34 cellular contexts compared by ENCODE assay signal in the genomic region with DNA sequence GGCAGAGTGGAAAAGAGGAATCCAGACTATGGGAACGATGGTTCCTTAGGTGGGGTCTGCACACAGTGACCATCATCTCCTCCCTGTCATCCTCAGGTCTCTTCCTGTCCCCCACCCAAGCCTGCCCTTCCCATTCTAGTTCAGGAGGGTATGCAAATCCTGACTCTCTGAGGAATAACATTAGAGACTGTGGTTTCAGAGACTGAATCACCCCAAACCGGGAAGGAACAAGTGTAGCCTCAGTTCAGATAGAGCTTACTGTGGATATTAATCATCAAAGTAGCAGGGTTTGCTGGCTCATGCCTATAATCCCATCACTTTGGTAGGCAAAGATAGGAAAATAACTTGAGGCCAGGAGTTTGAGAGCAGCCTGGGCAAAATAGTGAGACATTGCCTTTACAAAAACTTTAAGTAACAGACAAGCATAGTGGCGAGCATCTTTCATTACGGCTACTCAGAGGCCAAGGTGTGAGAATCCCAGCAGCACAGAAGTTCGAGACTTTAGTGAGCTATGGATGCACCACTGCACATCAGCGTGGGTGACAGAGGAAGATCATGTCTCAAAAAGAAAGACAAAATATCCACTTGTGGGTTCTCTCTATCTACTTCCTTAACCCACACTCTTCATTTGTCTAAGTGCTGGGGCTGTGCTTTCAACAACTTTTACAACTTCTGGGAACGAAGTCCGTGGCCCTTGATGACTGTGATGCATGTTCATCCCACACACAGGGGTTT. TPM values are rescaled to one million over a fixed set of nuclear protein-coding genes. Genes with fewer than 3 reads are reported as not detected.
DNase-seq lines count a peak whose midpoint lies in the region; ATAC-seq and TF ChIP-seq lines count a peak whose summit lies in the region.
"Had no signal": no experiment of that assay in that cellular context is flagged by ENCODE, and none has a peak within 500 bp of the region (broad histone marks: within the 10 kb centered on the region; RNA-seq: fewer than 3 reads in every experiment).

No MANE protein-coding gene starts in this region.

- no peaks in the 10 kb centered on the region for H3K4me1 ChIP-seq in OCI-LY7 (ENCODE audit: insufficient read depth, low read length, poor library complexity, severe bottlenecking)
- H3K4me1 ChIP-seq: uterus had no signal

- no peak overlapping the region for H3K27ac Mint-ChIP-seq in activated naive CD4-positive, alpha-beta T cell treated with anti-CD3 and anti-CD28 coated beads, Interleukin-2, amount 50 U/mL, for 72 hours
- H3K27ac Mint-ChIP-seq in activated naive CD4-positive, alpha-beta T cell treated with anti-CD3 and anti-CD28 coated beads, Interleukin-2, amount 10 ng/mL, durations not matched to agents 7 days and 5 days: no peak overlapping the region
- H3K27ac Mint-ChIP-seq: activated CD8-positive, alpha-beta T cell treated with anti-CD3 and anti-CD28 coated beads, Interleukin-2, amount 10 ng/mL, durations not matched to agents 7 days and 5 days; nephron; stimulated activated naive CD8-positive, alpha-beta T cell treated with anti-CD3 and anti-CD28 coated beads, Interleukin-15, Interleukin-2, amounts not matched to agents 100 ng/mL and 50 ng/mL, for 24 hours; WTC11 had no signal

- no TSS peak for BruUV-seq in OCI-LY7 (replicated peaks; lab: Mats Ljungman, UMichigan)

- CTCF ChIA-PET in activated naive CD4-positive, alpha-beta T cell treated with anti-CD3 and anti-CD28 coated beads, Interleukin-2, amount 10 ng/mL, durations not matched to agents 7 days and 5 days (lab: Charles Lee): interaction anchor here (0.7 kb wide), 1 partner anchor 144 kb away, joined by 3 read pairs; no protein-coding TSS in a partner anchor
- CTCF ChIA-PET in OCI-LY7 (lab: Charles Lee; ENCODE audit: unreplicated experiment): no interaction called here

- H3K9me3 Mint-ChIP-seq in activated naive CD4-positive, alpha-beta T cell treated with anti-CD3 and anti-CD28 coated beads, Interleukin-2, amount 50 U/mL, for 72 hours: peaks cover 9 to 21% of the 10 kb centered on the region in 2 donors
- H3K9me3 Mint-ChIP-seq in activated naive CD4-positive, alpha-beta T cell treated with anti-CD3 and anti-CD28 coated beads, Interleukin-2, amount 10 ng/mL, durations not matched to agents 7 days and 5 days: peaks cover 8% of the 10 kb centered on the region
- H3K9me3 Mint-ChIP-seq: nephron had no signal

- no peaks in the 10 kb centered on the region for H4K20me1 ChIP-seq in OCI-LY7 (ENCODE audit: insufficient read depth, low read length)

- no peaks in the 10 kb centered on the region for H3K9me3 ChIP-seq in OCI-LY7 (ENCODE audit: low read length)
- H3K9me3 ChIP-seq: uterus had no signal

- no peak overlapping the region for H2AFZ ChIP-seq in OCI-LY7 (ENCODE audit: low read length)

- H3K27ac ChIP-seq in OCI-LY7 (ENCODE audit: low read depth, low read length, poor library complexity, severe bottlenecking): no peak overlapping the region
- H3K27ac ChIP-seq: C4-2B, cardiac muscle cell, coronary artery, uterus had no signal

- peaks cover 6% of the 10 kb centered on the region for H3K27me3 Mint-ChIP-seq in activated naive CD4-positive, alpha-beta T cell treated with anti-CD3 and anti-CD28 coated beads, Interleukin-2, amount 10 ng/mL, durations not matched to agents 7 days and 5 days

- no peak overlapping the region for H3K4me3 Mint-ChIP-seq in activated naive CD4-positive, alpha-beta T cell treated with anti-CD3 and anti-CD28 coated beads, Interleukin-2, amount 10 ng/mL, durations not matched to agents 7 days and 5 days
- H3K4me3 Mint-ChIP-seq: activated CD8-positive, alpha-beta T cell treated with anti-CD3 and anti-CD28 coated beads, Interleukin-2, amount 10 ng/mL, durations not matched to agents 7 days and 5 days; nephron; stimulated activated naive CD8-positive, alpha-beta T cell treated with anti-CD3 and anti-CD28 coated beads, Interleukin-15, Interleukin-2, amounts not matched to agents 100 ng/mL and 50 ng/mL, for 24 hours; WTC11 had no signal

- no peaks in the 10 kb centered on the region for H3K9me2 ChIP-seq in OCI-LY7 (ENCODE audit: insufficient read depth, low read length)

- peaks cover 8 to 29% of the 10 kb centered on the region in 2 donors for H3K36me3 Mint-ChIP-seq in activated naive CD4-positive, alpha-beta T cell treated with anti-CD3 and anti-CD28 coated beads, Interleukin-2, amount 50 U/mL, for 72 hours
- H3K36me3 Mint-ChIP-seq in activated naive CD4-positive, alpha-beta T cell treated with anti-CD3 and anti-CD28 coated beads, Interleukin-2, amount 10 ng/mL, durations not matched to agents 7 days and 5 days: no peaks in the 10 kb centered on the region
- H3K36me3 Mint-ChIP-seq: WTC11 had no signal

- ATAC-seq in activated naive CD4-positive, alpha-beta T cell treated with anti-CD3 and anti-CD28 coated beads, Interleukin-2, amount 50 U/mL, for 72 hours: peak; percentile 74 to 76
- no peak for ATAC-seq in GM21529 (IDR thresholded peaks at IDR 0.05; ENCODE audit: unreplicated experiment)
- ATAC-seq: activated CD8-positive, alpha-beta T cell treated with anti-CD3 and anti-CD28 coated beads, Interleukin-2, amount 10 ng/mL, durations not matched to agents 7 days and 5 days; WTC11 had no signal

- no peaks in the 10 kb centered on the region for H3K4me1 Mint-ChIP-seq in activated naive CD4-positive, alpha-beta T cell treated with anti-CD3 and anti-CD28 coated beads, Interleukin-2, amount 10 ng/mL, durations not matched to agents 7 days and 5 days
- H3K4me1 Mint-ChIP-seq: nephron, WTC11 had no signal

- DNase-seq in activated naive CD4-positive, alpha-beta T cell treated with anti-CD3 and anti-CD28 coated beads, Interleukin-2, amount 50 U/mL, for 72 hours (ENCODE audit: low spot score in 2 of 2): peak in 1 of 2 donors; percentile 16
- DNase-seq in activated naive CD4-positive, alpha-beta T cell treated with anti-CD3 and anti-CD28 coated beads, Interleukin-2, amount 10 ng/mL, durations not matched to agents 7 days and 5 days: no peak
- peak; percentile 25 for DNase-seq in GM12865 (ENCODE audit: low read depth)
- DNase-seq in NCI-H526 (lab: John Stamatoyannopoulos, UW): peak; percentile 13 to 52
- DNase-seq in stimulated activated CD4-positive, alpha-beta T cell treated with anti-CD3 and anti-CD28 coated beads, Interleukin-2, amount 100 ng/mL, for 48 hours: peak; percentile 13 to 16
- DNase-seq in NCI-H2107 (lab: John Stamatoyannopoulos, UW): no peak
- DNase-seq in OCI-LY7 (ENCODE audit: low spot score): no peak
- DNase-seq: activated CD8-positive, alpha-beta T cell treated with anti-CD3 and anti-CD28 coated beads, Interleukin-2, amount 10 ng/mL, durations not matched to agents 7 days and 5 days; anterior cingulate cortex; Caco-2; DMS79 treated with DMSO at 0.1 percent for 48 hours; effector memory CD4-positive, alpha-beta T cell; GOT3; head of caudate nucleus; kidney glomerular epithelial cell; NCI-H1048; NCI-H187 treated with DMSO at 0.1 percent for 48 hours; NCI-H524; SHP77; SW 1271; uterus had no signal

- H3K79me2 ChIP-seq in OCI-LY7 (ENCODE audit: insufficient read depth, low read depth, low read length): no peaks in the 10 kb centered on the region

- intact Hi-C loops in OCI-LY7 (cut with micrococcal nuclease; ENCODE audit: unreplicated experiment): no loop called here

- H3K4me3 ChIP-seq in GM12865 (ENCODE audit: low read depth, low read length) (no peak overlapping the region), OCI-LY7 (ENCODE audit: low read depth, low read length, poor library complexity, severe bottlenecking) (no peak overlapping the region)
- H3K4me3 ChIP-seq: cardiac muscle cell, coronary artery, lung, uterus had no signal

- no peak for TF ChIP-seq CTCF in GM12865 (IDR thresholded peaks at IDR 0.05; ENCODE audit: insufficient read depth, low read depth, low read length, missing control alignments)
- no peak for TF ChIP-seq CTCF in OCI-LY7 (conservative IDR thresholded peaks at IDR 0.05; ENCODE audit: low read length)

- no peak overlapping the region for H3K4me2 ChIP-seq in OCI-LY7 (ENCODE audit: low read length)

- POLR2A ChIA-PET in OCI-LY7 (lab: Charles Lee): interaction anchor here (0.6 kb wide), 1 partner anchor 8 kb away, joined by 3 read pairs; no protein-coding TSS in a partner anchor

- no peaks in the 10 kb centered on the region for H3K36me3 ChIP-seq in OCI-LY7 (ENCODE audit: insufficient read depth, low read length)
- H3K36me3 ChIP-seq: cardiac muscle cell, uterus had no signal

RNA-seq across cellular contexts. Expression of a gene that starts 19.3 kb away (rescaled TPM):
- not detected for total RNA-seq in activated naive CD4-positive, alpha-beta T cell treated with anti-CD3 and anti-CD28 coated beads, Interleukin-2, amount 50 U/mL, for 72 hours
- total RNA-seq in OCI-LY7 (2014; rRNA removed; shearing (Covaris generic)): not detected in 2 replicates
- total RNA-seq in OCI-LY7 (2022): not detected in 2 replicates
- total RNA-seq: activated CD8-positive, alpha-beta T cell treated with anti-CD3 and anti-CD28 coated beads, Interleukin-2, amount 10 ng/mL, durations not matched to agents 7 days and 5 days; Caco-2; cardiac muscle cell; fibroblast of villous mesenchyme; lung; mucosa of gallbladder; osteoblast; renal cortical epithelial cell; skeletal muscle tissue; uterus; WTC11 had no signal

RNA-seq across cellular contexts. Expression of a gene that starts 43.1 kb away (rescaled TPM):
- total RNA-seq in activated naive CD4-positive, alpha-beta T cell treated with anti-CD3 and anti-CD28 coated beads, Interleukin-2, amount 50 U/mL, for 72 hours: 10 to 100 TPM; 11.4 to 12.7 TPM
- total RNA-seq in OCI-LY7 (2014; rRNA removed; shearing (Covaris generic)): 19.1 and 22.9 TPM in 2 replicates
- total RNA-seq in OCI-LY7 (2022): 17.3 and 20.7 TPM in 2 replicates

RNA-seq across cellular contexts. Expression of a gene that starts 50.4 kb away (rescaled TPM):
- total RNA-seq in activated naive CD4-positive, alpha-beta T cell treated with anti-CD3 and anti-CD28 coated beads, Interleukin-2, amount 50 U/mL, for 72 hours: 1 to 10 TPM; 3.0 to 4.6 TPM
- 11.7 and 13.9 TPM in 2 replicates for total RNA-seq in OCI-LY7 (2014; rRNA removed; shearing (Covaris generic))
- 8.7 and 8.8 TPM in 2 replicates for total RNA-seq in OCI-LY7 (2022)

Comparison
In these comparisons a context has a peak if more than half of its experiments do, and no peak if none do; other contexts are left out.
1. DNase-seq: peak in GM12865 (single experiment), NCI-H526 (2 of 2) and stimulated activated CD4-positive, alpha-beta T cell treated with anti-CD3 and anti-CD28 coated beads, Interleukin-2, amount 100 ng/mL, for 48 hours (2 of 2); none in activated naive CD4-positive, alpha-beta T cell treated with anti-CD3 and anti-CD28 coated beads, Interleukin-2, amount 10 ng/mL, durations not matched to agents 7 days and 5 days (single experiment), NCI-H2107 (single experiment) and OCI-LY7 (single experiment).